ENCODE assay signal across 8 cellular contexts in genomic region chr17:77280304-77280910, GRCh38.
A peak's percentile ranks its signal among the peaks of the same experiment; 100 is the strongest.
DNase-seq lines count a peak whose midpoint lies in the region; ATAC-seq, FAIRE-seq and TF ChIP-seq lines count a peak whose summit lies in the region.

No MANE protein-coding gene starts in this region.

- peak overlapping the region; percentile 2 for H3K27ac Mint-ChIP-seq in Caco-2 (ENCODE audit: unreplicated experiment)
- peak overlapping the region in 1 of 2 donors; percentile 96 for H3K27ac Mint-ChIP-seq in stimulated activated naive CD8-positive, alpha-beta T cell treated with anti-CD3 and anti-CD28 coated beads, Interleukin-15, amount 100 ng/mL, for 72 hours

- H3K9me3 ChIP-seq in Caco-2, result no peaks in the 10 kb centered on the region
- H3K9me3 ChIP-seq in HEK293 (ENCODE audit: control insufficient read depth, insufficient read depth, low read depth, low read length), result no peaks in the 10 kb centered on the region
- no peaks in the 10 kb centered on the region for H3K9me3 ChIP-seq in hepatocyte (ENCODE audit: low read depth)

- BruUV-seq in Caco-2 (replicated peaks; lab: Mats Ljungman, UMichigan), result no TSS peak

- ATAC-seq in stimulated activated naive CD8-positive, alpha-beta T cell treated with anti-CD3 and anti-CD28 coated beads, Interleukin-15, amount 100 ng/mL, for 72 hours, result peak; percentile 16

- H4K20me1 ChIP-seq in hepatocyte (ENCODE audit: insufficient read depth, poor library complexity, severe bottlenecking), result no peaks in the 10 kb centered on the region

- intact Hi-C loops in Caco-2 (cut with micrococcal nuclease; ENCODE audit: unreplicated experiment), result no loop called here

- WGBS in hepatocyte (ENCODE audit: low lambda C conversion rate, missing lambda C conversion rate), result 30% methylated on average over 30 of the region's 30 CpGs

- H2AFZ ChIP-seq in hepatocyte, result no peak overlapping the region

- H3K4me2 ChIP-seq in hepatocyte, result peak overlapping the region; percentile 96

- H3K27me3 Mint-ChIP-seq in Caco-2 (ENCODE audit: insufficient read depth, unreplicated experiment), result no peaks in the 10 kb centered on the region
- peaks cover 42% of the 10 kb centered on the region for H3K27me3 Mint-ChIP-seq in stimulated activated naive CD8-positive, alpha-beta T cell treated with anti-CD3 and anti-CD28 coated beads, Interleukin-15, amount 100 ng/mL, for 72 hours

- peaks cover 41% of the 10 kb centered on the region for H3K36me3 Mint-ChIP-seq in Caco-2 (ENCODE audit: insufficient read depth, unreplicated experiment)

- TF ChIP-seq CTCF in Caco-2 (IDR thresholded peaks at IDR 0.05; ENCODE audit: insufficient read depth in 1 of 2, low read depth in 1 of 2, low read length in 1 of 2, severe bottlenecking in 1 of 2, unreplicated experiment in 1 of 2), result no peak
- no peak for TF ChIP-seq CTCF in HEK293 (tag by site-specific recombination; IDR thresholded peaks at IDR 0.05)
- no peak for TF ChIP-seq CTCF in VCaP (conservative IDR thresholded peaks at IDR 0.05)
- no peak for TF ChIP-seq CTCF in hepatocyte (IDR thresholded peaks at IDR 0.05; ENCODE audit: poor library complexity)

- no peaks in the 10 kb centered on the region for H3K27me3 ChIP-seq in Caco-2 (replicated peaks; ENCODE audit: control insufficient read depth, insufficient read depth, low read length)
- H3K27me3 ChIP-seq in hepatocyte, result no peaks in the 10 kb centered on the region

- DNase-seq in Caco-2 (no peak), hepatocyte (ENCODE audit: low spot score) (peak; percentile 40), NCI-H82 (lab: John Stamatoyannopoulos, UW) (no peak), frontal cortex (ENCODE audit: low spot score in 2 of 2) (no peak), NCI-H1694 treated with DMSO at 0.1 percent for 48 hours (lab: John Stamatoyannopoulos, UW) (no peak)
- no peak for DNase-seq in stimulated activated naive CD8-positive, alpha-beta T cell treated with anti-CD3 and anti-CD28 coated beads, Interleukin-15, amount 100 ng/mL, for 72 hours

- peaks cover 40% of the 10 kb centered on the region for H3K79me2 ChIP-seq in hepatocyte

- H3K36me3 ChIP-seq in Caco-2 (ENCODE audit: control insufficient read depth, insufficient read depth, low read length) (no peaks in the 10 kb centered on the region; the same call in 1 of the 2 replicates), HEK293 (ENCODE audit: control insufficient read depth in 2 of 2, insufficient read depth in 1 of 2, low read length in 2 of 2) (peaks cover 0 to 4% of the 10 kb centered on the region in 2 experiments; a peak in 1 of 3 replicates), hepatocyte (replicated peaks; ENCODE audit: insufficient read depth, low read depth) (no peaks in the 10 kb centered on the region)

- FAIRE-seq in frontal cortex (lab: Jason Lieb, UNC), result no peak

- CTCF ChIA-PET in Caco-2 (lab: Charles Lee) (interaction anchor here (1.0 to 1.5 kb wide), 4 partner anchors 20 to 149 kb away, joined by 4 to 6 read pairs (median 4); no protein-coding TSS in a partner anchor), HEK293 (lab: Yijun Ruan, JAX) (interaction anchor here (0.6 to 1.3 kb wide), 6 partner anchors 25 to 346 kb away, joined by 3 to 5 read pairs (median 3); no protein-coding TSS in a partner anchor)

- no peaks in the 10 kb centered on the region for H3K9me2 ChIP-seq in hepatocyte (replicated peaks; ENCODE audit: insufficient read depth)

- H3K4me1 ChIP-seq in Caco-2, result peaks cover 45% of the 10 kb centered on the region
- H3K4me1 ChIP-seq in HEK293 (ENCODE audit: control insufficient read depth, insufficient read depth, low read length), result peaks cover 18% of the 10 kb centered on the region
- peaks cover 22% of the 10 kb centered on the region for H3K4me1 ChIP-seq in hepatocyte (ENCODE audit: insufficient read depth)

- H3K27ac ChIP-seq in HEK293 (ENCODE audit: extremely low read depth, low read depth, low read length) (peak overlapping the region; percentile 37; the same call in 1 of the 2 replicates), VCaP (peak overlapping the region; percentile 100), hepatocyte (peak overlapping the region; percentile 81)

- peak overlapping the region; percentile 82 for H3K4me3 Mint-ChIP-seq in Caco-2 (ENCODE audit: unreplicated experiment)
- H3K4me3 Mint-ChIP-seq in stimulated activated naive CD8-positive, alpha-beta T cell treated with anti-CD3 and anti-CD28 coated beads, Interleukin-15, amount 100 ng/mL, for 72 hours, result peak overlapping the region; percentile 77 to 79

- H3K9me3 Mint-ChIP-seq in Caco-2 (ENCODE audit: unreplicated experiment), result no peaks in the 10 kb centered on the region
- no peaks in the 10 kb centered on the region for H3K9me3 Mint-ChIP-seq in stimulated activated naive CD8-positive, alpha-beta T cell treated with anti-CD3 and anti-CD28 coated beads, Interleukin-15, amount 100 ng/mL, for 72 hours

- H3K4me1 Mint-ChIP-seq in Caco-2 (ENCODE audit: low read depth, unreplicated experiment), result peaks cover 23% of the 10 kb centered on the region
- peaks cover 23% of the 10 kb centered on the region for H3K4me1 Mint-ChIP-seq in stimulated activated naive CD8-positive, alpha-beta T cell treated with anti-CD3 and anti-CD28 coated beads, Interleukin-15, amount 100 ng/mL, for 72 hours

- H3K4me3 ChIP-seq in Caco-2 (ENCODE audit: low read depth, low read length) (peak overlapping the region; percentile 38), HEK293 (ENCODE audit: low read depth, low read length) (peak overlapping the region; percentile 20), hepatocyte (no peak overlapping the region)

- POLR2A ChIA-PET in Caco-2 (lab: Charles Lee), result no interaction called here
- POLR2A ChIA-PET in HEK293 (lab: Yijun Ruan, JAX), result no interaction called here

TF ChIP-seq in HEK293, 187 proteins besides CTCF, POLR2A, EP300 and RAD21 (continues in another document):
- TF ChIP-seq ZNF623 (tag by site-specific recombination; IDR thresholded peaks at IDR 0.05) (no peak), ZNF138 (tag by site-specific recombination; IDR thresholded peaks at IDR 0.05; ENCODE audit: borderline replicate concordance) (no peak), KLF17 (tag by site-specific recombination; IDR thresholded peaks at IDR 0.05) (peak; percentile 49; the same call in 1 of the 2 replicates), ZNF24 (tag by site-specific recombination; IDR thresholded peaks at IDR 0.05) (0 out of 2 replicates have a peak, but pooled peaks have one; percentile 64), ZNF416 (tag by site-specific recombination; IDR thresholded peaks at IDR 0.05) (no peak), ZNF768 (tag by site-specific recombination; IDR thresholded peaks at IDR 0.05) (no peak), SETDB1 (IDR thresholded peaks at IDR 0.05; ENCODE audit: insufficient read length, low read length) (no peak), ZSCAN16 (tag by site-specific recombination; IDR thresholded peaks at IDR 0.05) (no peak), ZNF488 (tag by site-specific recombination; IDR thresholded peaks at IDR 0.05) (no peak), ELK4 (IDR thresholded peaks at IDR 0.05; ENCODE audit: borderline replicate concordance, low read depth, low read length) (no peak), ZNF501 (tag by site-specific recombination; IDR thresholded peaks at IDR 0.05) (no peak), ZNF10 (tag by site-specific recombination; IDR thresholded peaks at IDR 0.05) (no peak), ZNF791 (tag by site-specific recombination; IDR thresholded peaks at IDR 0.05) (no peak), ZBTB8A (tag by site-specific recombination; IDR thresholded peaks at IDR 0.05) (peak; percentile 74), AEBP2 (tag by site-specific recombination; IDR thresholded peaks at IDR 0.05; ENCODE audit: borderline replicate concordance) (no peak), ZNF76 (tag by site-specific recombination; IDR thresholded peaks at IDR 0.05; ENCODE audit: borderline replicate concordance, low read depth) (no peak), RBAK (tag by site-specific recombination; IDR thresholded peaks at IDR 0.05) (no peak)

Comparison
In these comparisons a context has a peak if more than half of its experiments do, and no peak if none do; other contexts are left out.
1. H3K27ac ChIP-seq: peak in every context shown above with its lines; median percentile 100 in VCaP; 81 in hepatocyte; 37 in HEK293.